In the genomic region with DNA sequence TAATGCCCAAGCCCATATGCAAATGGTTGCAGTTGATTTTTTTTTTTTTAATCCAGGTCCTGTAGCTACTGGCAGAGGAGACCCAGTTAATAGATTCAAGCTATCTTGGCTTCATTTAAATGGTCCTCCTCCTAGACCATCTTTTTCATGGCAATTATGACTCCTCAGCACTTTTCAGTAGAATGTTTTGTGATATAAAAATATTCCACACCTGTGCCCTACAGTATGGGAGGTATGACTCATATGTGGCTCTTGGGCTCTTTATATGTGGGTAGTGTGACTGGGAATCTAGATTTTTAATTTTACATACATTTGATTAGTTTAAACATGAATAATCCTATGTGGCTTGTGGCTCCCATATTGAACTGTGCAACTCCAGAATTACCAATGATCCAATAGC, we compare ENCODE assay signal across 37 cellular contexts.
"Had no signal": no experiment of that assay in that cellular context is flagged by ENCODE, and none has a peak within 500 bp of the region (broad histone marks: within the 10 kb centered on the region; RNA-seq: fewer than 3 reads in every experiment).

No MANE protein-coding gene starts in this region.

- H3K27ac ChIP-seq: brain microvascular endothelial cell, PC-9, RWPE1, VCaP had no signal

- H3K27ac Mint-ChIP-seq: activated B cell treated with CpG ODN at 0.5 μM for 24 hours; activated CD4-positive, alpha-beta memory T cell treated with anti-CD3 and anti-CD28 coated beads for 36 hours; activated naive CD4-positive, alpha-beta T cell treated with anti-CD3 and anti-CD28 coated beads for 36 hours; activated naive CD4-positive, alpha-beta T cell treated with anti-CD3 and anti-CD28 coated beads, Interleukin-2, amount 50 U/mL, for 72 hours; activated T-helper 1 cell treated with anti-CD3 and anti-CD28 coated beads, Interleukin-12 subunit alpha, Interleukin-12 subunit beta, Interleukin-2, Interleukin-4 antibody, amounts not matched to agents 30 ng/mL and 10 ng/mL and 1 ng/mL, durations not matched to agents 14 hours and 24 hours and 36 hours had no signal

- H3K27me3 Mint-ChIP-seq: activated CD4-positive, alpha-beta memory T cell treated with anti-CD3 and anti-CD28 coated beads for 36 hours had no signal

- H3K9me3 Mint-ChIP-seq: activated T-helper 1 cell treated with anti-CD3 and anti-CD28 coated beads, Interleukin-12 subunit alpha, Interleukin-12 subunit beta, Interleukin-2, Interleukin-4 antibody, amounts not matched to agents 30 ng/mL and 10 ng/mL and 1 ng/mL, durations not matched to agents 14 hours and 24 hours and 36 hours had no signal

- H3K4me1 Mint-ChIP-seq: activated B cell treated with CpG ODN at 0.5 μM for 24 hours had no signal

- H3K4me3 Mint-ChIP-seq: activated B cell treated with CpG ODN at 0.5 μM for 24 hours; activated CD4-positive, alpha-beta memory T cell treated with anti-CD3 and anti-CD28 coated beads for 36 hours; activated naive CD4-positive, alpha-beta T cell treated with anti-CD3 and anti-CD28 coated beads for 36 hours; activated T-cell treated with anti-CD3 and anti-CD28 coated beads, Interleukin-2, amount 50 U/mL, for 4 hours; activated T-helper 1 cell treated with anti-CD3 and anti-CD28 coated beads, Interleukin-12 subunit alpha, Interleukin-12 subunit beta, Interleukin-2, Interleukin-4 antibody, amounts not matched to agents 30 ng/mL and 10 ng/mL and 1 ng/mL, durations not matched to agents 14 hours and 24 hours and 36 hours had no signal

- ATAC-seq: activated T-cell treated with anti-CD3 and anti-CD28 coated beads, Interleukin-2, amount 50 U/mL, for 4 hours; Right ventricle myocardium inferior; SK-N-SH treated with all-trans-retinoic acid at 6 μM for 48 hours had no signal

- H3K27me3 ChIP-seq: brain microvascular endothelial cell, MG63 had no signal

- DNase-seq: activated B cell treated with CpG ODN at 0.5 μM for 24 hours; activated CD4-positive, alpha-beta memory T cell treated with anti-CD3 and anti-CD28 coated beads for 36 hours; activated CD4-positive, alpha-beta T cell treated with anti-CD3 and anti-CD28 coated beads for 4 hours; activated CD4-positive, alpha-beta T cell treated with anti-CD3 and anti-CD28 coated beads, Interleukin-2, amount 50 U/mL, for 1 hour; activated CD4-positive, CD25-positive, alpha-beta regulatory T cell treated with anti-CD3 and anti-CD28 coated beads, Interleukin-2, amount 50 U/mL, for 72 hours; activated CD8-positive, alpha-beta memory T cell treated with anti-CD3 and anti-CD28 coated beads, Interleukin-2, amount 50 U/mL, for 4 hours; activated gamma-delta T cell treated with Interleukin-2 at 50 U/mL for 16 hours; activated naive CD4-positive, alpha-beta T cell treated with anti-CD3 and anti-CD28 coated beads for 36 hours; activated T-cell treated with anti-CD3 and anti-CD28 coated beads for 4 hours; activated T-cell treated with anti-CD3 and anti-CD28 coated beads, Interleukin-2, amount 50 U/mL, for 4 hours; amniotic stem cell; aorta; brain microvascular endothelial cell; central memory CD4-positive, alpha-beta T cell; Karpas-422; MG63; NCI-H1105 treated with DMSO at 0.1 percent for 48 hours; NCI-H1436; NCI-H1694; NCI-H1930; NCI-H2081 treated with DMSO at 0.1 percent for 48 hours; NCI-H226; NCI-H446 treated with DMSO at 0.1 percent for 48 hours; NCI-H524; NK-92 treated with Interleukin-12 subunit alpha and Interleukin-12 subunit beta, amount 100 ng/mL, for 24 hours; PC-9; SIG-M5; SW 1271; T-helper 1 cell; T-helper 2 cell; T-helper 9 cell had no signal
